ENCODE assay signal across 1 cellular context in the genomic region with DNA sequence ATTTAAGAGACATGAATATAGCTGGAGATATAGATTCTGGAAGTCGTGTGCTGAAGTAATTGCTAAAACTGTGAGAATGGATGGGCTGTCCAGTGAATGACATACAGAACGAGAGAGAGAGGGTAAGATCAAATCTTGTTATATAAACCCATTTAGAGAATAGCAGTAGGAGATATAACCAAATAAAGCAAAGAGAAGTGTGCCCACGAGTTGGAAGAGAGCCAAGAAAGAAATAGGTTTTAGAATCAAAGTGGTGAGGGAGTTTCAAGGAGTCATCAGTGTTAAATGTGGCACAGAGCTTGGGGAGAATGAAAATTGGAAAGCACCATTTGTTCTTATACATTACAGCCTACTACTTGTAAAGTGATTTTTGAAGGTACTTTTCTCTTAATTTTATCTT.
A peak's percentile ranks its signal among the peaks of the same experiment; 100 is the strongest.
TF ChIP-seq lines count a peak whose summit lies in the region.

No MANE protein-coding gene starts in this region.

TF ChIP-seq in HEK293, 187 proteins besides CTCF, POLR2A, EP300 and RAD21 (continued from another document):
- TF ChIP-seq, protein P1, sequence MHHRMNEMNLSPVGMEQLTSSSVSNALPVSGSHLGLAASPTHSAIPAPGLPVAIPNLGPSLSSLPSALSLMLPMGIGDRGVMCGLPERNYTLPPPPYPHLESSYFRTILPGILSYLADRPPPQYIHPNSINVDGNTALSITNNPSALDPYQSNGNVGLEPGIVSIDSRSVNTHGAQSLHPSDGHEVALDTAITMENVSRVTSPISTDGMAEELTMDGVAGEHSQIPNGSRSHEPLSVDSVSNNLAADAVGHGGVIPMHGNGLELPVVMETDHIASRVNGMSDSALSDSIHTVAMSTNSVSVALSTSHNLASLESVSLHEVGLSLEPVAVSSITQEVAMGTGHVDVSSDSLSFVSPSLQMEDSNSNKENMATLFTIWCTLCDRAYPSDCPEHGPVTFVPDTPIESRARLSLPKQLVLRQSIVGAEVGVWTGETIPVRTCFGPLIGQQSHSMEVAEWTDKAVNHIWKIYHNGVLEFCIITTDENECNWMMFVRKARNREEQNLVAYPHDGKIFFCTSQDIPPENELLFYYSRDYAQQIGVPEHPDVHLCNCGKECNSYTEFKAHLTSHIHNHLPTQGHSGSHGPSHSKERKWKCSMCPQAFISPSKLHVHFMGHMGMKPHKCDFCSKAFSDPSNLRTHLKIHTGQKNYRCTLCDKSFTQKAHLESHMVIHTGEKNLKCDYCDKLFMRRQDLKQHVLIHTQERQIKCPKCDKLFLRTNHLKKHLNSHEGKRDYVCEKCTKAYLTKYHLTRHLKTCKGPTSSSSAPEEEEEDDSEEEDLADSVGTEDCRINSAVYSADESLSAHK (tag by site-specific recombination; IDR thresholded peaks at IDR 0.05), result peak; percentile 63
- TF ChIP-seq ZNF549 (tag by site-specific recombination; IDR thresholded peaks at IDR 0.05), result peak; percentile 68
